34 cellular contexts compared by ENCODE assay signal in the genomic region with DNA sequence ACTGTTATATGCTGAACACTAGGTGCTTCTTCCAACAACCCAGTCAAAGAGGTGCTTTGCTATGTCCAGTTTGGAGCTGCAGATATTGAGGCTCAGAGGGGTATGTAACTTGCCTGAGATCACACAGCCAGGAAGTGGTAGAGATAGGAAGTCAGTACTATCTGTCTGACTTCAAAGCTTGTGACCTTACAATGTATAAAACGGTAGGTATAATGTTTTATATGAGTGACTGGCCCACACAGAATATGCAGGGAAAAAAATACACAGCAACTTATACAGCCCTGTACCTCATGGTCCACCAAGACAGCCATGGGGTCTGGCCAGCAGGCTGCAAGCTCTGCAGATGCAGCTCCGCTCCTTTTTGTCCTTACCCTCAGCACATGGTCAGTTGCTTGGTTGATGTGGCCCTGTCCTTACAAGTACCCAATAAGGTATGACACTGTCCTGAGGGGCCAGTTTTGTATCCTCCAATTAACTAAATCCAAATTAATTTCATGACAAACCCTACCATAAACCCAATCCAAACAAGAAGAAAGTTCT. TPM values are rescaled to one million over a fixed set of nuclear protein-coding genes. Genes with fewer than 3 reads are reported as not detected.
"Had no signal": no experiment of that assay in that cellular context is flagged by ENCODE, and none has a peak within 500 bp of the region (broad histone marks: within the 10 kb centered on the region; RNA-seq: fewer than 3 reads in every experiment).

No MANE protein-coding gene starts in this region.

- H3K9me3 Mint-ChIP-seq: activated B cell treated with CpG ODN at 0.5 μM for 24 hours; activated CD4-positive, alpha-beta memory T cell treated with anti-CD3 and anti-CD28 coated beads for 36 hours; activated CD4-positive, alpha-beta T cell treated with anti-CD3 and anti-CD28 coated beads, Interleukin-2, amount 10 ng/mL, durations not matched to agents 24 days and 14 days; activated T-cell treated with anti-CD3 and anti-CD28 coated beads, Interleukin-2, amount 50 U/mL, for 24 hours; activated T-helper 2 cell treated with anti-CD3 and anti-CD28 coated beads, Interferon-gamma antibody, Interleukin-2, Interleukin-4, amounts not matched to agents 10 μg/mL and 5 μg/mL and 100 μg/mL, durations not matched to agents 14 hours and 24 hours and 36 hours; central memory CD8-positive, alpha-beta T cell had no signal

- H3K4me3 ChIP-seq: ascending aorta, cardiac muscle cell, K562, Peyer's patch had no signal

- H3K36me3 Mint-ChIP-seq: activated CD4-positive, alpha-beta memory T cell treated with anti-CD3 and anti-CD28 coated beads for 36 hours; activated naive CD8-positive, alpha-beta T cell had no signal

- H3K36me3 ChIP-seq: ascending aorta, cardiac muscle cell, Peyer's patch had no signal

- H3K27me3 ChIP-seq: ascending aorta, cardiac muscle cell, Peyer's patch had no signal

- H3K27ac ChIP-seq: ascending aorta, cardiac muscle cell, Peyer's patch, VCaP had no signal

- ATAC-seq: K562, PC-3, SK-N-SH treated with all-trans-retinoic acid at 6 μM for 48 hours had no signal

- H3K9me3 ChIP-seq: ascending aorta, Peyer's patch had no signal

- H3K27ac Mint-ChIP-seq: activated B cell treated with CpG ODN at 0.5 μM for 24 hours; activated CD4-positive, alpha-beta memory T cell treated with anti-CD3 and anti-CD28 coated beads for 36 hours; activated CD4-positive, alpha-beta T cell treated with anti-CD3 and anti-CD28 coated beads, Interleukin-2, amount 10 ng/mL, durations not matched to agents 24 days and 14 days; activated naive CD8-positive, alpha-beta T cell; activated T-cell treated with anti-CD3 and anti-CD28 coated beads, Interleukin-2, amount 50 U/mL, for 24 hours; activated T-helper 2 cell treated with anti-CD3 and anti-CD28 coated beads, Interferon-gamma antibody, Interleukin-2, Interleukin-4, amounts not matched to agents 10 μg/mL and 5 μg/mL and 100 μg/mL, durations not matched to agents 14 hours and 24 hours and 36 hours had no signal

- H3K4me3 Mint-ChIP-seq: activated B cell treated with CpG ODN at 0.5 μM for 24 hours; activated CD4-positive, alpha-beta memory T cell treated with anti-CD3 and anti-CD28 coated beads for 36 hours; activated CD4-positive, alpha-beta T cell treated with anti-CD3 and anti-CD28 coated beads, Interleukin-2, amount 10 ng/mL, durations not matched to agents 24 days and 14 days; activated naive CD8-positive, alpha-beta T cell; activated T-cell treated with anti-CD3 and anti-CD28 coated beads, Interleukin-2, amount 50 U/mL, for 24 hours; central memory CD8-positive, alpha-beta T cell had no signal

- H3K27me3 Mint-ChIP-seq: activated naive CD8-positive, alpha-beta T cell; activated T-cell treated with anti-CD3 and anti-CD28 coated beads, Interleukin-2, amount 50 U/mL, for 24 hours had no signal

- H3K4me1 Mint-ChIP-seq: activated B cell treated with CpG ODN at 0.5 μM for 24 hours; activated CD4-positive, alpha-beta T cell treated with anti-CD3 and anti-CD28 coated beads, Interleukin-2, amount 10 ng/mL, durations not matched to agents 24 days and 14 days had no signal

- DNase-seq: activated B cell treated with CpG ODN at 0.5 μM for 24 hours; activated CD4-positive, alpha-beta memory T cell treated with anti-CD3 and anti-CD28 coated beads for 36 hours; activated CD4-positive, alpha-beta T cell treated with anti-CD3 and anti-CD28 coated beads, Interleukin-2, amount 10 ng/mL, durations not matched to agents 24 days and 14 days; activated CD4-positive, CD25-positive, alpha-beta regulatory T cell treated with anti-CD3 and anti-CD28 coated beads, Interleukin-2, amount 50 U/mL, for 72 hours; activated gamma-delta T cell; activated naive CD4-positive, alpha-beta T cell treated with Interleukin-2 at 50 U/mL for 16 hours; activated T-cell treated with anti-CD3 and anti-CD28 coated beads, Interleukin-2, amount 50 U/mL, for 24 hours; amygdala; NCI-H1048; NCI-H1105 treated with DMSO at 0.1 percent for 48 hours; NCI-H1436; NCI-H1694; NCI-H1930; NCI-H2081 treated with DMSO at 0.1 percent for 48 hours; NCI-H510A; NCI-H526; NK-92 treated with Interleukin-12 subunit alpha and Interleukin-12 subunit beta, amount 100 ng/mL, for 24 hours; PC-3; Peyer's patch; RPMI8226; T-helper 1 cell; T-helper 9 cell had no signal

RNA-seq across cellular contexts. Expression of gene KRT4, which starts 3.9 kb away (rescaled TPM):
- total RNA-seq: activated B cell treated with CpG ODN at 0.5 μM for 24 hours; activated CD4-positive, alpha-beta memory T cell treated with anti-CD3 and anti-CD28 coated beads for 36 hours; activated CD4-positive, alpha-beta T cell treated with anti-CD3 and anti-CD28 coated beads, Interleukin-2, amount 10 ng/mL, durations not matched to agents 24 days and 14 days; activated CD8-positive, alpha-beta memory T cell treated with anti-CD3 and anti-CD28 coated beads for 36 hours; activated T-helper 2 cell treated with anti-CD3 and anti-CD28 coated beads, Interferon-gamma antibody, Interleukin-2, Interleukin-4, amounts not matched to agents 10 μg/mL and 5 μg/mL and 100 μg/mL, durations not matched to agents 14 hours and 24 hours and 36 hours; ascending aorta; cardiac muscle cell; K562; MCF 10A; Peyer's patch; SK-MEL-5 had no signal

RNA-seq across cellular contexts. Expression of gene KRT79, which starts 16.3 kb away (rescaled TPM):
- total RNA-seq: activated B cell treated with CpG ODN at 0.5 μM for 24 hours; activated CD4-positive, alpha-beta memory T cell treated with anti-CD3 and anti-CD28 coated beads for 36 hours; activated CD4-positive, alpha-beta T cell treated with anti-CD3 and anti-CD28 coated beads, Interleukin-2, amount 10 ng/mL, durations not matched to agents 24 days and 14 days; activated T-helper 2 cell treated with anti-CD3 and anti-CD28 coated beads, Interferon-gamma antibody, Interleukin-2, Interleukin-4, amounts not matched to agents 10 μg/mL and 5 μg/mL and 100 μg/mL, durations not matched to agents 14 hours and 24 hours and 36 hours; ascending aorta; cardiac muscle cell; MCF 10A; PC-3; Peyer's patch; SK-MEL-5 had no signal

RNA-seq across cellular contexts. Expression of gene KRT3, which starts 21.9 kb away (rescaled TPM):
- total RNA-seq: activated B cell treated with CpG ODN at 0.5 μM for 24 hours; activated CD4-positive, alpha-beta memory T cell treated with anti-CD3 and anti-CD28 coated beads for 36 hours; activated CD8-positive, alpha-beta memory T cell treated with anti-CD3 and anti-CD28 coated beads for 36 hours; activated T-helper 2 cell treated with anti-CD3 and anti-CD28 coated beads, Interferon-gamma antibody, Interleukin-2, Interleukin-4, amounts not matched to agents 10 μg/mL and 5 μg/mL and 100 μg/mL, durations not matched to agents 14 hours and 24 hours and 36 hours; ascending aorta; cardiac muscle cell; chondrocyte; K562; MCF 10A; Peyer's patch; SK-MEL-5 had no signal

RNA-seq across cellular contexts. Expression of gene KRT78, which starts 31.0 kb away (rescaled TPM):
- total RNA-seq: activated B cell treated with CpG ODN at 0.5 μM for 24 hours; activated CD4-positive, alpha-beta memory T cell treated with anti-CD3 and anti-CD28 coated beads for 36 hours; activated CD4-positive, alpha-beta T cell treated with anti-CD3 and anti-CD28 coated beads, Interleukin-2, amount 10 ng/mL, durations not matched to agents 24 days and 14 days; activated CD8-positive, alpha-beta memory T cell treated with anti-CD3 and anti-CD28 coated beads for 36 hours; activated T-helper 2 cell treated with anti-CD3 and anti-CD28 coated beads, Interferon-gamma antibody, Interleukin-2, Interleukin-4, amounts not matched to agents 10 μg/mL and 5 μg/mL and 100 μg/mL, durations not matched to agents 14 hours and 24 hours and 36 hours; ascending aorta; cardiac muscle cell; chondrocyte; K562; MCF 10A; Peyer's patch had no signal

RNA-seq across cellular contexts. Expression of gene KRT76, which starts 40.6 kb away (rescaled TPM):
- total RNA-seq: activated B cell treated with CpG ODN at 0.5 μM for 24 hours; activated CD4-positive, alpha-beta memory T cell treated with anti-CD3 and anti-CD28 coated beads for 36 hours; activated CD4-positive, alpha-beta T cell treated with anti-CD3 and anti-CD28 coated beads, Interleukin-2, amount 10 ng/mL, durations not matched to agents 24 days and 14 days; activated CD8-positive, alpha-beta memory T cell treated with anti-CD3 and anti-CD28 coated beads for 36 hours; activated T-helper 2 cell treated with anti-CD3 and anti-CD28 coated beads, Interferon-gamma antibody, Interleukin-2, Interleukin-4, amounts not matched to agents 10 μg/mL and 5 μg/mL and 100 μg/mL, durations not matched to agents 14 hours and 24 hours and 36 hours; ascending aorta; cardiac muscle cell; chondrocyte; K562; MCF 10A; PC-3; Peyer's patch; SK-MEL-5 had no signal
